ENCODE assay signal across 13 cellular contexts in the genomic region with DNA sequence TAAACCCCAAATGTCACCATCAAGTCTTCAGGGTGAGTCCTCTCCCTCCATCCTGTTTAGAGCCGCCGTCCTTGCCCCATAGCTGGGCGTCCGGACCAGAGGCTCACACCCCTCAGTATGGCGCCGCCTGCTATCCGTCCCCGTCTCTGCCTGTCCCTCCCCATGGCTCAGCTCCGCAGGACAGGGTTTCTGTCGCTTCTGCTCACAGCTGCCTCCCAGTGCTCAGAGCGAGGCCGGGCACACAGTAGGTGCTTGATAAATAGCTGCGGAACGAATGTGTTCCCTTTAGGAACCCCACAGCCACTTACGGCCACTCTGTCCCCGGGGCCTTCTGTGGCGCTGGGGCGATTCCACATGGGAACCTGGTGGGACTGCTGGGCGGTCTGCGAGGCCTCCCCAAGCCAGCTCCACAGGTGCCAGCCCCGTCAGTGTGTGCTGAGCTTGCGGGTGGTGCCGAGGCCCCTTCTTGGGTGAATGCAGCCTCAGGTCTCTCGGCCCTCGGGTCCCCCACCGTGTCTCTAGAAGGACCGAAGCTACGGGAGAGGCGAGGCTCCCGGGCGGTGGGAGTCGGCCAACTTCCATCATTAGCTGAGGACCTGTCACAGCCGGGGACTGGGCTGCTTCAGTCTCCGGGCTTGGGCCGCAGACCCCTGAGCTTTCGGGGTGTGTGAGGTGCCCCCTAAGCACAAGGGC.
A peak's percentile ranks its signal among the peaks of the same experiment; 100 is the strongest.
DNase-seq lines count a peak whose midpoint lies in the region; ATAC-seq and TF ChIP-seq lines count a peak whose summit lies in the region.
"Had no signal": no experiment of that assay in that cellular context is flagged by ENCODE, and none has a peak within 500 bp of the region (broad histone marks: within the 10 kb centered on the region; RNA-seq: fewer than 3 reads in every experiment).

No MANE protein-coding gene starts in this region.

- H3K9ac ChIP-seq in BLaER1 (no peak overlapping the region), IMR-90 (ENCODE audit: low read depth, low read length) (no peak overlapping the region), neuronal stem cell (ENCODE audit: low read depth, low read length, poor library complexity) (no peak overlapping the region)

- H2BK120ac ChIP-seq in IMR-90 (ENCODE audit: low read depth, low read length) (no peak overlapping the region), neuronal stem cell (ENCODE audit: low read depth, low read length) (no peak overlapping the region)

- H2BK20ac ChIP-seq in IMR-90 (ENCODE audit: low read depth, low read length), result no peak overlapping the region

- no peak overlapping the region for H2AK9ac ChIP-seq in IMR-90 (replicated peaks; ENCODE audit: low read depth, low read length, poor library complexity)

- intact Hi-C loops in IMR-90 (cut with micrococcal nuclease), result no loop called here
- intact Hi-C loops in A673 (cut with micrococcal nuclease; ENCODE audit: unreplicated experiment), result no loop called here

- H4K5ac ChIP-seq in IMR-90 (ENCODE audit: low read depth, low read length), result no peak overlapping the region

- H2AK5ac ChIP-seq in IMR-90 (ENCODE audit: low read depth, low read length) (no peak overlapping the region), neuronal stem cell (ENCODE audit: low read depth, low read length) (peak overlapping the region; percentile 10)

- no peak overlapping the region for H3K4me3 ChIP-seq in BLaER1
- no peak overlapping the region for H3K4me3 ChIP-seq in IMR-90 (ENCODE audit: insufficient read depth, low read depth, low read length)
- no peak overlapping the region for H3K4me3 ChIP-seq in neuronal stem cell (ENCODE audit: low read length in 2 of 2)
- no peak overlapping the region for H3K4me3 ChIP-seq in A673 (ENCODE audit: low read depth, low read length, poor library complexity, severe bottlenecking)

- H3K4ac ChIP-seq in IMR-90 (ENCODE audit: low read depth, low read length) (no peak overlapping the region), neuronal stem cell (ENCODE audit: low read length) (peak overlapping the region; percentile 53)

- in situ Hi-C loops in IMR-90 (cut with MboI; ENCODE audit: low sequenced_read_pairs), result no loop called here

- BruUV-seq in IMR-90 (replicated peaks; lab: Mats Ljungman, UMichigan) (no TSS peak), A673 (replicated peaks; lab: Mats Ljungman, UMichigan) (no TSS peak)

- TF ChIP-seq RAD21 in IMR-90 (IDR thresholded peaks at IDR 0.05; ENCODE audit: low read length), result no peak

- H2BK15ac ChIP-seq in IMR-90 (ENCODE audit: low read depth, low read length) (no peak overlapping the region), neuronal stem cell (ENCODE audit: low read length) (no peak overlapping the region)

- H2BK5ac ChIP-seq in IMR-90 (ENCODE audit: low read depth, low read length, poor library complexity, severe bottlenecking) (no peak overlapping the region), neuronal stem cell (ENCODE audit: low read length) (peak overlapping the region; percentile 53)

- no peaks in the 10 kb centered on the region for H3K36me3 ChIP-seq in BLaER1
- no peaks in the 10 kb centered on the region for H3K36me3 ChIP-seq in IMR-90 (ENCODE audit: control insufficient read depth, insufficient read depth, low read length)
- H3K36me3 ChIP-seq in neuronal stem cell (replicated peaks in 1 of 2; ENCODE audit: control insufficient read depth in 2 of 2, insufficient read depth in 2 of 2, low read length in 2 of 2), result no peaks in the 10 kb centered on the region
- no peaks in the 10 kb centered on the region for H3K36me3 ChIP-seq in A673 (ENCODE audit: insufficient read depth, low read length, poor library complexity, severe bottlenecking)

- no peak overlapping the region for H2BK12ac ChIP-seq in neuronal stem cell (ENCODE audit: low read length)

- H4K91ac ChIP-seq in IMR-90 (ENCODE audit: insufficient read depth, low read depth, low read length), result no peak overlapping the region
- H4K91ac ChIP-seq in neuronal stem cell (ENCODE audit: low read depth, low read length, poor library complexity), result no peak overlapping the region

- no peak for ATAC-seq in IMR-90 (ENCODE audit: low read depth)
- ATAC-seq: CD8-positive, alpha-beta T cell; HCT116 had no signal

- no peak for TF ChIP-seq POLR2A in IMR-90 (IDR thresholded peaks at IDR 0.05; ENCODE audit: low read depth, low read length)

- dilution Hi-C loops in IMR-90 (cut with HindIII; ENCODE audit: low sequenced_read_pairs, unreplicated experiment), result no loop called here

- DNase-seq in IMR-90 (no peak), iPS-NIHi11 (ENCODE audit: low spot score) (peak; percentile 13), neuronal stem cell (ENCODE audit: low spot score) (no peak), NCI-H2227 (lab: John Stamatoyannopoulos, UW; ENCODE audit: unreplicated experiment) (no peak), A673 (ENCODE audit: low spot score) (no peak)
- no peak for DNase-seq in stimulated activated naive CD4-positive, alpha-beta T cell treated with Interleukin-2 at 50 U/mL for 16 hours (lab: John Stamatoyannopoulos, UW)
- DNase-seq: CD8-positive, alpha-beta T cell; COR-L47; DMS153; DND-41; GDM1 had no signal

- no peak overlapping the region for H3K56ac ChIP-seq in IMR-90 (ENCODE audit: extremely low read depth, insufficient read depth, low read length)

- H3K27ac ChIP-seq in BLaER1 (no peak overlapping the region), IMR-90 (ENCODE audit: insufficient read depth, low read length) (no peak overlapping the region), neuronal stem cell (replicated peaks; ENCODE audit: low read length) (no peak overlapping the region), A673 (ENCODE audit: low read depth, low read length, poor library complexity, severe bottlenecking) (no peak overlapping the region)

- peak overlapping the region; percentile 67 for H3K4me2 ChIP-seq in BLaER1
- no peak overlapping the region for H3K4me2 ChIP-seq in IMR-90 (ENCODE audit: low read depth, low read length)
- no peak overlapping the region for H3K4me2 ChIP-seq in neuronal stem cell (ENCODE audit: insufficient read depth, low read length, poor library complexity, severe bottlenecking)

- H4K8ac ChIP-seq in IMR-90 (ENCODE audit: low read depth in 2 of 2, low read length in 2 of 2), result no peak overlapping the region
- no peak overlapping the region for H4K8ac ChIP-seq in neuronal stem cell (ENCODE audit: low read depth, low read length)

- H2AFZ ChIP-seq in IMR-90 (replicated peaks; ENCODE audit: low read length, poor library complexity) (peak overlapping the region; percentile 6), neuronal stem cell (ENCODE audit: low read length) (no peak overlapping the region)

- no peaks in the 10 kb centered on the region for H3K9me1 ChIP-seq in IMR-90 (ENCODE audit: insufficient read depth, low read length)

- H3K14ac ChIP-seq in IMR-90 (replicated peaks; ENCODE audit: low read depth, low read length) (no peak overlapping the region), neuronal stem cell (ENCODE audit: low read length) (peak overlapping the region; percentile 71)

- H3K27me3 ChIP-seq in BLaER1 (peaks cover 56% of the 10 kb centered on the region), IMR-90 (ENCODE audit: control insufficient read depth, insufficient read depth, low read length) (peaks cover 26% of the 10 kb centered on the region), neuronal stem cell (ENCODE audit: control insufficient read depth in 3 of 3, insufficient read depth in 3 of 3, low read depth in 1 of 3, low read length in 3 of 3) (peaks cover 0 to 81% (median 11%) of the 10 kb centered on the region in 3 experiments), A673 (replicated peaks; ENCODE audit: insufficient read depth, low read depth, low read length, poor library complexity) (peaks cover 23% of the 10 kb centered on the region)

- H4K20me1 ChIP-seq in BLaER1 (peaks cover 20% of the 10 kb centered on the region; the same call in 1 of the 2 replicates), IMR-90 (ENCODE audit: insufficient read depth, low read length) (no peaks in the 10 kb centered on the region)

- H3K79me1 ChIP-seq in IMR-90 (ENCODE audit: low read depth in 1 of 2, low read length in 2 of 2), result no peaks in the 10 kb centered on the region
- no peaks in the 10 kb centered on the region for H3K79me1 ChIP-seq in neuronal stem cell (ENCODE audit: low read depth, low read length)

- CTCF ChIA-PET in IMR-90 (lab: Yijun Ruan, JAX) (no interaction called here), A673 (lab: Charles Lee) (interaction anchor here (0.6 kb wide), 1 partner anchor 27 kb away, joined by 3 read pairs; no protein-coding TSS in a partner anchor)

- H3K9me3 ChIP-seq in BLaER1, result no peaks in the 10 kb centered on the region
- H3K9me3 ChIP-seq in IMR-90 (ENCODE audit: control insufficient read depth, insufficient read depth, low read length), result peaks cover 6% of the 10 kb centered on the region; the same call in 1 of the 2 replicates
- H3K9me3 ChIP-seq in neuronal stem cell (replicated peaks in 1 of 2; ENCODE audit: control insufficient read depth in 2 of 2, insufficient read depth in 1 of 2, low read depth in 1 of 2, low read length in 2 of 2), result peaks cover 0 to 3% of the 10 kb centered on the region in 2 donors
- no peaks in the 10 kb centered on the region for H3K9me3 ChIP-seq in A673 (ENCODE audit: low read depth, low read length, poor library complexity, severe bottlenecking)

- H3K4me1 ChIP-seq in BLaER1, result peaks cover 69% of the 10 kb centered on the region
- no peaks in the 10 kb centered on the region for H3K4me1 ChIP-seq in IMR-90 (ENCODE audit: control insufficient read depth, insufficient read depth, low read length)
- peaks cover 5 to 6% of the 10 kb centered on the region in 2 donors for H3K4me1 ChIP-seq in neuronal stem cell (ENCODE audit: control insufficient read depth in 2 of 2, insufficient read depth in 1 of 2, low read depth in 1 of 2, low read length in 2 of 2)
- H3K4me1 ChIP-seq in A673 (ENCODE audit: insufficient read depth, low read length, poor library complexity, severe bottlenecking), result peaks cover 10% of the 10 kb centered on the region

- WGBS in IMR-90 (ENCODE audit: extremely low coverage in 2 of 2, insufficient read length in 1 of 2), 2 experiments, result 89% methylated on average over 17 of the region's 36 CpGs; no CpG with 5 or more reads in 1 of the 2 experiments
- WGBS in neuronal stem cell (ENCODE audit: extremely low coverage in 2 of 2, insufficient read length in 2 of 2, insufficient replicate concordance in 1 of 2), 2 donors, result no CpG with 5 or more reads among the region's 36 CpGs

- H3K23ac ChIP-seq in IMR-90 (ENCODE audit: low read depth, low read length) (no peak overlapping the region), neuronal stem cell (ENCODE audit: low read depth, low read length, poor library complexity) (no peak overlapping the region)

- H3K18ac ChIP-seq in IMR-90 (ENCODE audit: low read depth, low read length) (no peak overlapping the region), neuronal stem cell (ENCODE audit: low read length) (peak overlapping the region; percentile 64)

- no peak for TF ChIP-seq CTCF in IMR-90 (conservative IDR thresholded peaks at IDR 0.05; ENCODE audit: low read depth, low read length)
- TF ChIP-seq CTCF in A673 (conservative IDR thresholded peaks at IDR 0.05; ENCODE audit: low read depth, low read length), result no peak

- POLR2A ChIA-PET in IMR-90 (lab: Charles Lee; ENCODE audit: unreplicated experiment) (no interaction called here), A673 (lab: Charles Lee; ENCODE audit: low non-redundant PET) (no interaction called here)

TF ChIP-seq in IMR-90, 13 proteins besides CTCF, POLR2A, EP300 and RAD21 (continues in another document):
- no peak for TF ChIP-seq NFE2L2 (IDR thresholded peaks at IDR 0.05; ENCODE audit: low read depth, low read length)
- no peak for TF ChIP-seq RFX5 (IDR thresholded peaks at IDR 0.05; ENCODE audit: low read depth, low read length)
